ENCODE assay signal across 13 cellular contexts in the genomic region with DNA sequence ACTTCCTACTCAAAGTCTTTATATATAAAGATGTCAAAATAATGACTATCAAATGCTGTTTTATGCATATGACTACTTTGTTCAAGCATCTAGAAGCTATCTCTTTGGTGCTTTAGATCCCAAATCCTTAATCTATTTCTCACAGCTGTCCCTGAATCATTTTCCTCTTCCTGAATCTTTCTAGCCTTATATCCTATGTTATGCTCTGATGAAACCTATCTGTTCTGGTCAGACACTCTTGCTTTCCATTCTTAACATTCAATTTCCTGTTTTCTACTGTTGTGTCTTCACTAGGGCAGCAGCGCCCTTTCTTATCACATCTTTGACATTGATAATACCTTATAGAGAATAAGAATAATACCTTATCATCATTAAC.
"Had no signal": no experiment of that assay in that cellular context is flagged by ENCODE, and none has a peak within 500 bp of the region (broad histone marks: within the 10 kb centered on the region; RNA-seq: fewer than 3 reads in every experiment).

No MANE protein-coding gene starts in this region.

- H3K36me3 Mint-ChIP-seq: activated naive CD4-positive, alpha-beta T cell treated with anti-CD3 and anti-CD28 coated beads, Interleukin-2, amount 50 U/mL, for 24 hours had no signal

- H3K9me3 Mint-ChIP-seq: activated naive CD4-positive, alpha-beta T cell treated with anti-CD3 and anti-CD28 coated beads, Interleukin-2, amount 50 U/mL, for 24 hours had no signal

- H3K36me3 ChIP-seq: esophagus muscularis mucosa, ovary, tibial nerve, uterus had no signal

- H3K27ac ChIP-seq: esophagus muscularis mucosa, uterus had no signal

- H3K27me3 ChIP-seq: esophagus muscularis mucosa, ovary, tibial nerve, uterus had no signal

- H3K4me1 Mint-ChIP-seq: activated naive CD4-positive, alpha-beta T cell treated with anti-CD3 and anti-CD28 coated beads, Interleukin-2, amount 50 U/mL, for 24 hours had no signal

- H3K9me3 ChIP-seq: esophagus muscularis mucosa, ovary, tibial nerve, uterus had no signal

- H3K4me3 ChIP-seq: ovary, tibial nerve, uterus had no signal

- H3K27ac Mint-ChIP-seq: activated naive CD4-positive, alpha-beta T cell treated with anti-CD3 and anti-CD28 coated beads, Interleukin-2, amount 50 U/mL, for 24 hours had no signal

- H3K4me1 ChIP-seq: uterus had no signal

- ATAC-seq: left ventricle myocardium superior had no signal

- DNase-seq: activated CD4-positive, alpha-beta T cell treated with anti-CD3 and anti-CD28 coated beads for 1 hour; activated CD4-positive, alpha-beta T cell treated with anti-CD3 and anti-CD28 coated beads, Interleukin-2, amount 50 U/mL, for 48 hours; activated T-cell treated with anti-CD3 and anti-CD28 coated beads, Interleukin-2, amount 50 U/mL, for 1 hour; left ventricle myocardium superior; stimulated activated CD4-positive, alpha-beta T cell treated with anti-CD3 and anti-CD28 coated beads, Interleukin-15, amount 100 ng/mL, for 24 hours; stimulated activated CD4-positive, alpha-beta T cell treated with anti-CD3 and anti-CD28 coated beads, Interleukin-4, amount 100 ng/mL, for 24 hours; stimulated activated naive CD4-positive, alpha-beta T cell treated with Interleukin-2 at 50 U/mL for 16 hours; T-helper 2 cell; uterus had no signal

- H3K4me3 Mint-ChIP-seq: activated naive CD4-positive, alpha-beta T cell treated with anti-CD3 and anti-CD28 coated beads, Interleukin-2, amount 50 U/mL, for 24 hours had no signal
